Comparison of ENCODE assay signal across 1 cellular context in genomic region chr12:54394281-54394719, GRCh38.
TF ChIP-seq lines count a peak whose summit lies in the region.

No MANE protein-coding gene starts in this region.

TF ChIP-seq in endothelial cell of umbilical vein, 7 proteins besides CTCF, POLR2A, EP300 and RAD21 (continued from another document):
- TF ChIP-seq MYC (IDR thresholded peaks at IDR 0.05; ENCODE audit: low read depth, low read length) (no peak), POLR2AphosphoS5 (IDR thresholded peaks at IDR 0.05; ENCODE audit: insufficient read depth, low read depth, low read length) (no peak), GATA2 (IDR thresholded peaks at IDR 0.05; ENCODE audit: insufficient read depth, insufficient read length, low read depth, low read length) (no peak), FOS (IDR thresholded peaks at IDR 0.05; ENCODE audit: borderline replicate concordance, insufficient read depth, low read length) (no peak)
